25 cellular contexts compared by ENCODE assay signal in genomic region chr6:126261792-126262421, GRCh38.
"Had no signal": no experiment of that assay in that cellular context is flagged by ENCODE, and none has a peak within 500 bp of the region (broad histone marks: within the 10 kb centered on the region; RNA-seq: fewer than 3 reads in every experiment).

No MANE protein-coding gene starts in this region.

- H3K36me3 ChIP-seq: breast epithelium, left lung, lower lobe of right lung, right lobe of liver, thoracic aorta had no signal

- H3K4me3 ChIP-seq: breast epithelium, gastroesophageal sphincter, left lung, lower lobe of right lung, right lobe of liver, thoracic aorta had no signal

- ATAC-seq: gastroesophageal sphincter, left lung, lower lobe of right lung, natural killer cell had no signal

- H3K27me3 ChIP-seq: breast epithelium, gastroesophageal sphincter, left lung, right lobe of liver had no signal

- H3K27ac ChIP-seq: breast epithelium, gastroesophageal sphincter, left lung, lower lobe of right lung, right lobe of liver, thoracic aorta had no signal

- H3K4me1 ChIP-seq: breast epithelium, gastroesophageal sphincter, left lung, lower lobe of right lung had no signal

- FAIRE-seq: colon, urothelium cell line had no signal

- DNase-seq: activated CD4-positive, alpha-beta memory T cell treated with anti-CD3 and anti-CD28 coated beads, Interleukin-2, amount 10 ng/mL, durations not matched to agents 7 days and 5 days; activated CD4-positive, alpha-beta T cell treated with anti-CD3 and anti-CD28 coated beads for 1 hour; activated CD4-positive, alpha-beta T cell treated with anti-CD3 and anti-CD28 coated beads, Interleukin-2, amount 10 ng/mL, durations not matched to agents 7 days and 5 days; activated CD8-positive, alpha-beta memory T cell treated with anti-CD3 and anti-CD28 coated beads, Interleukin-2, amount 50 U/mL, for 48 hours; activated gamma-delta T cell treated with Interleukin-2 at 50 U/mL for 16 hours; activated naive CD4-positive, alpha-beta T cell treated with anti-CD3 and anti-CD28 coated beads, Interleukin-2, amount 50 U/mL, for 16 hours; activated T-cell treated with anti-CD3 and anti-CD28 coated beads, Interleukin-2, amount 50 U/mL, for 24 hours; amniotic stem cell; dermis blood vessel endothelial cell; effector CD4-positive, alpha-beta T cell; hippocampal formation; left lung; lower lobe of right lung; mesenchymal stem cell; natural killer cell; right lobe of liver; stimulated activated CD4-positive, alpha-beta T cell treated with anti-CD3 and anti-CD28 coated beads, Interleukin-2, amount 100 ng/mL, for 48 hours; stimulated activated naive CD4-positive, alpha-beta T cell treated with Interleukin-2 at 50 U/mL for 16 hours; T-helper 2 cell; trophoblast cell had no signal
